ENCODE assay signal across 23 cellular contexts in the genomic region with DNA sequence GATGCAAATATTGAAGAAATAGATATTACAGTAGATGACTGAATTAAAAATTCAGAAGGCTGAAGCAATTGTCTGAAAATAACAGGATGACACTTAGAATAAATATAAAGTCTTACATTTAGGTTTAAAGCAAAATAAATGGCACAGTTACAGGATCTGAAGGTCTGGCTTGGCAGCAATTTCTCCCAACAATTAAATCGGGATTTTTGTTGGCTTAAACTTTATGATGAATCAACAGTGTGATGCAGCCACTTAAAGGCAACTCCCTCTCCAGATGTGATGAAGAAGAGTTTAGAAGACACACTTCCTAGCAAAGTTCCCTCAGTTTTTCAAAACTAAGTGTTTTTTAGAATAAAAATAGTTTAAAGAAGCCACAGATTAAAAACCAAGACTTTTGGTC.
DNase-seq lines count a peak whose midpoint lies in the region; TF ChIP-seq lines count a peak whose summit lies in the region.
"Had no signal": no experiment of that assay in that cellular context is flagged by ENCODE, and none has a peak within 500 bp of the region (broad histone marks: within the 10 kb centered on the region; RNA-seq: fewer than 3 reads in every experiment).

No MANE protein-coding gene starts in this region.

- POLR2A ChIA-PET in RWPE1 (lab: Yijun Ruan, JAX; ENCODE audit: low non-redundant PET) = no interaction called here

- H3K4me1 ChIP-seq in esophagus muscularis mucosa = peaks cover 12 to 13% (median 13%) of the 10 kb centered on the region in 4 donors

- H3K4me3 ChIP-seq in esophagus muscularis mucosa (no peak overlapping the region), skeletal muscle cell (ENCODE audit: low read depth, low read length) (no peak overlapping the region)
- H3K4me3 ChIP-seq: gastrocnemius medialis, HAP-1, left lung, smooth muscle cell had no signal

- intact Hi-C loops in esophagus muscularis mucosa (cut with DNase I) = no loop called here

- CTCF ChIA-PET in RWPE1 (lab: Yijun Ruan, JAX) = no interaction called here

- WGBS in esophagus muscularis mucosa = 13% methylated on average over 1 of the region's 1 CpG

- DNase-seq in Daoy (ENCODE audit: low read depth) = peak; percentile 19
- no peak for DNase-seq in RWPE1 (ENCODE audit: low spot score)
- peak; percentile 4 for DNase-seq in esophagus muscularis mucosa (ENCODE audit: extremely low spot score)
- peak; percentile 34 for DNase-seq in skeletal muscle cell (ENCODE audit: low read depth)
- no peak for DNase-seq in activated gamma-delta T cell treated with Interleukin-2 at 50 U/mL for 16 hours
- no peak for DNase-seq in hypothalamus (lab: John Stamatoyannopoulos, UW)
- no peak for DNase-seq in central memory CD4-positive, alpha-beta T cell
- DNase-seq: activated CD4-positive, alpha-beta memory T cell treated with anti-CD3 and anti-CD28 coated beads, Interleukin-2, amount 10 ng/mL, durations not matched to agents 7 days and 5 days; activated CD4-positive, CD25-positive, alpha-beta regulatory T cell treated with anti-CD3 and anti-CD28 coated beads, Interleukin-2, amount 50 U/mL, for 72 hours; activated effector memory CD4-positive, alpha-beta T cell treated with Interleukin-2 at 50 U/mL for 16 hours; activated naive CD8-positive, alpha-beta T cell treated with anti-CD3 and anti-CD28 coated beads, Interleukin-2, amount 10 ng/mL, durations not matched to agents 7 days and 5 days; CD4-positive, CD25-positive, alpha-beta regulatory T cell; cortex of kidney; gastrocnemius medialis; hippocampal formation; left lung; naive thymus-derived CD8-positive, alpha-beta T cell; NCI-H1092; NCI-H187; NCI-H69; stimulated activated CD4-positive, alpha-beta T cell treated with anti-CD3 and anti-CD28 coated beads, Interleukin-2, amount 100 ng/mL, for 24 hours had no signal

- H3K36me3 ChIP-seq in esophagus muscularis mucosa = no peaks in the 10 kb centered on the region
- H3K36me3 ChIP-seq: gastrocnemius medialis, HAP-1, left lung had no signal

- TF ChIP-seq CTCF in RWPE1 (conservative IDR thresholded peaks at IDR 0.05; ENCODE audit: low read depth) (no peak), esophagus muscularis mucosa (IDR thresholded peaks at IDR 0.05) (no peak)

- H3K27me3 ChIP-seq in esophagus muscularis mucosa = no peaks in the 10 kb centered on the region
- H3K27me3 ChIP-seq: gastrocnemius medialis, left lung had no signal

- no peak for TF ChIP-seq EP300 in esophagus muscularis mucosa (IDR thresholded peaks at IDR 0.05)

- H3K27ac ChIP-seq in RWPE1 (peak overlapping the region; percentile 34; the same call in 1 of the 2 replicates), esophagus muscularis mucosa (replicated peaks in 1 of 4) (no peak overlapping the region)
- H3K27ac ChIP-seq: gastrocnemius medialis, left lung had no signal

- TF ChIP-seq POLR2A in esophagus muscularis mucosa (IDR thresholded peaks at IDR 0.05; ENCODE audit: low read depth) = no peak

- H3K9me3 ChIP-seq in esophagus muscularis mucosa = no peaks in the 10 kb centered on the region
- H3K9me3 ChIP-seq: gastrocnemius medialis, HAP-1, left lung had no signal

Comparison
In these comparisons a context has a peak if more than half of its experiments do, and no peak if none do; other contexts are left out.
1. DNase-seq: peak in Daoy (single experiment), esophagus muscularis mucosa (single experiment) and skeletal muscle cell (single experiment); none in RWPE1 (single experiment), activated gamma-delta T cell treated with Interleukin-2 at 50 U/mL for 16 hours (single experiment), hypothalamus (0 of 51) and central memory CD4-positive, alpha-beta T cell (single experiment).